ENCODE assay signal across 10 cellular contexts in the genomic region with DNA sequence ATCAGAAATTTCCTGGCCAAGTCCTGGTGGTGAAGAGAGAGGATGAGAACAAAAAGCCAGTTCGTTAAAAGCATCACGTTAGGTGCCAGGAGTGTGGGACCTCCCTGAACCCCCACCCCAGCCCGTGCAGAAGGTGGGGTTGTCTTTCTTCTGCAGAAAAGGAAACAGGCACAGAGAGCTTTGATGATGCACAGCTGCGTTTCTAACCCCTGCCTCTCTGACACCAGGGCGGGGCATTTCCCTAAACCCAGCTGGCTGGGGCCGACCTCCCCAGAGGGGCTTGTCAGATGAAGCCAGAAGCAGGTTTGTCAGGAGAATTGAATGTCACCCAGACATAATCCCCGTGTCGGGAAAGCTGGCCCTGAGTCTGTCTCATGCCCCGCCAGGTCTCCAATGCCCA.
A peak's percentile ranks its signal among the peaks of the same experiment; 100 is the strongest.
DNase-seq lines count a peak whose midpoint lies in the region; ATAC-seq, FAIRE-seq and TF ChIP-seq lines count a peak whose summit lies in the region.
"Had no signal": no experiment of that assay in that cellular context is flagged by ENCODE, and none has a peak within 500 bp of the region (broad histone marks: within the 10 kb centered on the region; RNA-seq: fewer than 3 reads in every experiment).

No MANE protein-coding gene starts in this region.

- H3K9me3 Mint-ChIP-seq in activated CD8-positive, alpha-beta T cell treated with anti-CD3 and anti-CD28 coated beads for 36 hours: no peaks in the 10 kb centered on the region
- H3K9me3 Mint-ChIP-seq: neural crest cell had no signal

- peak overlapping the region; percentile 83 for H3K27ac Mint-ChIP-seq in activated CD8-positive, alpha-beta T cell treated with anti-CD3 and anti-CD28 coated beads for 36 hours

- TF ChIP-seq CTCF in activated CD8-positive, alpha-beta T cell treated with anti-CD3 and anti-CD28 coated beads for 36 hours (IDR thresholded peaks at IDR 0.05): no peak
- TF ChIP-seq CTCF in upper lobe of left lung (IDR thresholded peaks at IDR 0.05): no peak

- H3K27me3 ChIP-seq in upper lobe of left lung: no peaks in the 10 kb centered on the region

- H3K4me3 Mint-ChIP-seq in activated CD8-positive, alpha-beta T cell treated with anti-CD3 and anti-CD28 coated beads for 36 hours: peak overlapping the region; percentile 37
- H3K4me3 Mint-ChIP-seq: neural crest cell had no signal

- peaks cover 81% of the 10 kb centered on the region for H3K4me1 Mint-ChIP-seq in activated CD8-positive, alpha-beta T cell treated with anti-CD3 and anti-CD28 coated beads for 36 hours (ENCODE audit: low read depth)

- intact Hi-C loops in activated CD8-positive, alpha-beta T cell treated with anti-CD3 and anti-CD28 coated beads for 36 hours (cut with micrococcal nuclease): loop anchor here (5.0 kb wide), 1 partner anchor 53 kb away; no protein-coding TSS in a partner anchor
- intact Hi-C loops in left colon (cut with DNase I, micrococcal nuclease): no loop called here

- H3K36me3 Mint-ChIP-seq in activated CD8-positive, alpha-beta T cell treated with anti-CD3 and anti-CD28 coated beads for 36 hours (ENCODE audit: low read depth): no peaks in the 10 kb centered on the region

- H3K27me3 Mint-ChIP-seq in activated CD8-positive, alpha-beta T cell treated with anti-CD3 and anti-CD28 coated beads for 36 hours: no peaks in the 10 kb centered on the region

- DNase-seq in GM12891 (ENCODE audit: insufficient read length, low spot score) (no peak), mesenteric fat pad (ENCODE audit: low spot score) (peak; percentile 73), SHP77 treated with DMSO at 0.1 percent for 48 hours (lab: John Stamatoyannopoulos, UW) (no peak), upper lobe of left lung (no peak), left colon (no peak)
- peak; percentile 66 for DNase-seq in activated CD8-positive, alpha-beta T cell treated with anti-CD3 and anti-CD28 coated beads for 36 hours
- DNase-seq: GOT3 had no signal

- H3K27ac ChIP-seq in upper lobe of left lung: no peak overlapping the region

- H3K36me3 ChIP-seq in upper lobe of left lung: no peaks in the 10 kb centered on the region

- peak; percentile 48 for FAIRE-seq in GM12891 (lab: Jason Lieb, UNC)

- CTCF ChIA-PET in activated CD8-positive, alpha-beta T cell treated with anti-CD3 and anti-CD28 coated beads for 36 hours (lab: Charles Lee): interaction anchor here (0.9 to 2.2 kb wide), 6 partner anchors 8 to 99 kb away, joined by 3 to 6 read pairs (median 4); no protein-coding TSS in a partner anchor

- ATAC-seq in HG03280 (IDR thresholded peaks at IDR 0.05; ENCODE audit: unreplicated experiment) (peak; percentile 35), upper lobe of left lung (ENCODE audit: low FRiP score in 2 of 2) (no peak), HG03097 (IDR thresholded peaks at IDR 0.05; ENCODE audit: low FRiP score, unreplicated experiment) (no peak), left colon (no peak)
- peak; percentile 59 for ATAC-seq in activated CD8-positive, alpha-beta T cell treated with anti-CD3 and anti-CD28 coated beads for 36 hours

- 48 to 56% methylated on average over 9 of the region's 9 CpGs for WGBS in upper lobe of left lung, 2 donors

- H3K4me1 ChIP-seq in upper lobe of left lung: peaks cover 5 to 29% (median 11%) of the 10 kb centered on the region in 4 donors

- no peak for TF ChIP-seq EP300 in upper lobe of left lung (IDR thresholded peaks at IDR 0.05)

- H3K4me3 ChIP-seq in upper lobe of left lung: no peak overlapping the region

- POLR2A ChIA-PET in activated CD8-positive, alpha-beta T cell treated with anti-CD3 and anti-CD28 coated beads for 36 hours (lab: Charles Lee): interaction anchor here (1.0 to 4.5 kb wide), 6 partner anchors 8 to 119 kb away, joined by 3 to 40 read pairs (median 4); no protein-coding TSS in a partner anchor

- H3K9me3 ChIP-seq in upper lobe of left lung: no peaks in the 10 kb centered on the region

- no peak for TF ChIP-seq POLR2A in GM12891 (IDR thresholded peaks at IDR 0.05; ENCODE audit: low read depth, low read length)
- no peak for TF ChIP-seq POLR2A in upper lobe of left lung (IDR thresholded peaks at IDR 0.05)

TF ChIP-seq in GM12891, 5 proteins besides CTCF, POLR2A, EP300 and RAD21:
- TF ChIP-seq TAF1 (IDR thresholded peaks at IDR 0.05; ENCODE audit: low read depth, low read length) (no peak), SPI1 (IDR thresholded peaks at IDR 0.05; ENCODE audit: low read depth, low read length) (peak; percentile 25; the same call in 1 of the 2 replicates)
TF ChIP-seq in GM12891: peak in this region for 1.

Comparison
In these comparisons a context has a peak if more than half of its experiments do, and no peak if none do; other contexts are left out.
1. DNase-seq: peak in activated CD8-positive, alpha-beta T cell treated with anti-CD3 and anti-CD28 coated beads for 36 hours (single experiment) and mesenteric fat pad (single experiment); none in GM12891 (single experiment), SHP77 treated with DMSO at 0.1 percent for 48 hours (single experiment), upper lobe of left lung (0 of 2) and left colon (0 of 2).
2. ATAC-seq: peak in HG03280 (single experiment) and activated CD8-positive, alpha-beta T cell treated with anti-CD3 and anti-CD28 coated beads for 36 hours (single experiment); none in upper lobe of left lung (0 of 2), HG03097 (single experiment) and left colon (single experiment).